In the genomic region with DNA sequence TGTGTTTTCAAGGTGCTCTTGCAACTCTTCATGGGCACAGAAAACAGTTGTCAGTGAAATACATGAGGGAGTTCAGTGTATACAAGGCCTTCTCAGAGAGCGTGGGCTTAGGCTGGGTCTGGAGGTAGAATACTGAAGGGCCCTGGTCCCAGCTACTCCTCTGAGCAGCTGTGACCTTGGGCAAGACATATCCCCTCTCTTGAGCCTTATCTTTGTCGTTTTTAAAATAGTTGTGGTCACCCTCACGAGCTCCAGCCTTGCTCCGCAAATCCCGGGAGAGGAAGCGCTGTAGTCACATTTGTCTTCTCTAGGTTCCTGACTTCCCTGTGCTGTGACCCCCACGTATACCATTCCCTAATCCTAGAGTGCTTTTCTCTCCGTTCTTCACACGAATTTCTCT, we compare ENCODE assay signal across 1 cellular context.
TF ChIP-seq lines count a peak whose summit lies in the region.

No MANE protein-coding gene starts in this region.

TF ChIP-seq in HepG2, 621 proteins besides CTCF, POLR2A, EP300 and RAD21:
- 0 out of 2 replicates have a peak, but pooled peaks have one; percentile 6 for TF ChIP-seq KAT8 (CRISPR knock-in tag; IDR thresholded peaks at IDR 0.05)
- 0 out of 2 replicates have a peak, but pooled peaks have one; percentile 2 for TF ChIP-seq ZNF331 (CRISPR knock-in tag; IDR thresholded peaks at IDR 0.05)
- TF ChIP-seq KLF16 (CRISPR knock-in tag; IDR thresholded peaks at IDR 0.05), result 0 out of 4 replicates have a peak, but pooled peaks of 1 of the 2 experiments have one; percentile 22
- peak; percentile 16; the same call in 1 of the 2 replicates for TF ChIP-seq ONECUT2 (CRISPR knock-in tag; IDR thresholded peaks at IDR 0.05)
- 0 out of 2 replicates have a peak, but pooled peaks have one; percentile 3 for TF ChIP-seq ZBED4 (CRISPR knock-in tag; IDR thresholded peaks at IDR 0.05; ENCODE audit: borderline replicate concordance)
- TF ChIP-seq MBD4 (IDR thresholded peaks at IDR 0.05; ENCODE audit: borderline replicate concordance, low read length), result no peak
- peak; percentile 34; the same call in 1 of the 2 replicates for TF ChIP-seq FOXP4 (CRISPR knock-in tag; IDR thresholded peaks at IDR 0.05)
- TF ChIP-seq ZBTB49 (CRISPR knock-in tag; IDR thresholded peaks at IDR 0.05; ENCODE audit: borderline replicate concordance), result no peak
- TF ChIP-seq CREB3 (CRISPR knock-in tag; IDR thresholded peaks at IDR 0.05), result no peak
- TF ChIP-seq PHF5A (CRISPR knock-in tag; IDR thresholded peaks at IDR 0.05; ENCODE audit: low read depth, unreplicated experiment), result no peak
- no peak for TF ChIP-seq ZNF839 (CRISPR knock-in tag; IDR thresholded peaks at IDR 0.05; ENCODE audit: borderline replicate concordance)
- TF ChIP-seq ZFP36L1 (CRISPR knock-in tag; IDR thresholded peaks at IDR 0.05), result no peak
- peak; percentile 41; the same call in 1 of the 2 replicates for TF ChIP-seq SAP130 (CRISPR knock-in tag; IDR thresholded peaks at IDR 0.05; ENCODE audit: low read depth)
- peak; percentile 5 for TF ChIP-seq XRCC5 (optimal IDR thresholded peaks at IDR 0.05; ENCODE audit: low read length)
- 0 out of 2 replicates have a peak, but pooled peaks have one; percentile 23 for TF ChIP-seq TAF1 (CRISPR knock-in tag; IDR thresholded peaks at IDR 0.05)
- TF ChIP-seq ZNF878 (CRISPR knock-in tag; IDR thresholded peaks at IDR 0.05), result no peak
- TF ChIP-seq ZFY (CRISPR knock-in tag; IDR thresholded peaks at IDR 0.05), result 0 out of 2 replicates have a peak, but pooled peaks have one; percentile 28
- TF ChIP-seq SALL2 (CRISPR knock-in tag; IDR thresholded peaks at IDR 0.05), result no peak
- TF ChIP-seq ZSCAN9 (CRISPR knock-in tag; IDR thresholded peaks at IDR 0.05; ENCODE audit: borderline replicate concordance), result no peak
TF ChIP-seq in HepG2: peak in this region for 10.
